18 cellular contexts compared by ENCODE assay signal in genomic region chr18:59905686-59906091, GRCh38. TPM values are rescaled to one million over a fixed set of nuclear protein-coding genes. Genes with fewer than 3 reads are reported as not detected.
DNase-seq lines count a peak whose midpoint lies in the region; ATAC-seq and FAIRE-seq lines count a peak whose summit lies in the region.
"Had no signal": no experiment of that assay in that cellular context is flagged by ENCODE, and none has a peak within 500 bp of the region (broad histone marks: within the 10 kb centered on the region; RNA-seq: fewer than 3 reads in every experiment).

No MANE protein-coding gene starts in this region.

- DNase-seq in activated CD8-positive, alpha-beta memory T cell treated with anti-CD3 and anti-CD28 coated beads, Interleukin-2, amount 50 U/mL, for 48 hours: peak; percentile 6
- DNase-seq in activated CD8-positive, alpha-beta memory T cell treated with anti-CD3 and anti-CD28 coated beads for 24 hours: no peak
- no peak for DNase-seq in GM19239 (ENCODE audit: insufficient read length, low spot score)
- no peak for DNase-seq in activated CD8-positive, alpha-beta T cell treated with anti-CD3 and anti-CD28 coated beads, Interleukin-2, amount 10 ng/mL, durations not matched to agents 7 days and 5 days
- DNase-seq in natural killer cell treated with Interleukin-12 subunit alpha and Interleukin-12 subunit beta and Interleukin-15 and Interleukin-18, amount 100 ng/mL, for 72 hours (ENCODE audit: low spot score): no peak
- no peak for DNase-seq in iPS-NIHi11 (ENCODE audit: low spot score)
- DNase-seq: activated CD4-positive, alpha-beta T cell treated with anti-CD3 and anti-CD28 coated beads, Interleukin-2, amount 10 ng/mL, durations not matched to agents 7 days and 5 days; activated effector memory CD4-positive, alpha-beta T cell treated with anti-CD3 and anti-CD28 coated beads, Interleukin-2, amount 50 U/mL, for 16 hours; COR-L47; cortex of kidney; GF-D8; left ventricle myocardium superior; MM.1S; NCI-H2029; stimulated activated CD4-positive, alpha-beta T cell treated with anti-CD3 and anti-CD28 coated beads, Interleukin-15, amount 100 ng/mL, for 24 hours had no signal

- peak; percentile 81 for FAIRE-seq in GM19239 (lab: Jason Lieb, UNC)
- FAIRE-seq: urothelium cell line had no signal

- H3K9me3 Mint-ChIP-seq in activated CD8-positive, alpha-beta T cell treated with anti-CD3 and anti-CD28 coated beads, Interleukin-2, amount 10 ng/mL, durations not matched to agents 7 days and 5 days (ENCODE audit: insufficient read depth): no peaks in the 10 kb centered on the region
- H3K9me3 Mint-ChIP-seq in natural killer cell treated with Interleukin-12 subunit alpha and Interleukin-12 subunit beta and Interleukin-15 and Interleukin-18, amount 100 ng/mL, for 72 hours: no peaks in the 10 kb centered on the region
- H3K9me3 Mint-ChIP-seq: activated CD4-positive, alpha-beta T cell treated with anti-CD3 and anti-CD28 coated beads, Interleukin-2, amount 10 ng/mL, durations not matched to agents 7 days and 5 days had no signal

- H3K36me3 Mint-ChIP-seq in activated CD8-positive, alpha-beta T cell treated with anti-CD3 and anti-CD28 coated beads, Interleukin-2, amount 10 ng/mL, durations not matched to agents 7 days and 5 days (ENCODE audit: low read depth): peaks cover 37% of the 10 kb centered on the region
- peaks cover 36% of the 10 kb centered on the region for H3K36me3 Mint-ChIP-seq in natural killer cell treated with Interleukin-12 subunit alpha and Interleukin-12 subunit beta and Interleukin-15 and Interleukin-18, amount 100 ng/mL, for 72 hours

- no peaks in the 10 kb centered on the region for H3K27me3 Mint-ChIP-seq in activated CD8-positive, alpha-beta T cell treated with anti-CD3 and anti-CD28 coated beads, Interleukin-2, amount 10 ng/mL, durations not matched to agents 7 days and 5 days (ENCODE audit: low read depth)
- no peaks in the 10 kb centered on the region for H3K27me3 Mint-ChIP-seq in natural killer cell treated with Interleukin-12 subunit alpha and Interleukin-12 subunit beta and Interleukin-15 and Interleukin-18, amount 100 ng/mL, for 72 hours
- H3K27me3 Mint-ChIP-seq: activated CD4-positive, alpha-beta T cell treated with anti-CD3 and anti-CD28 coated beads, Interleukin-2, amount 10 ng/mL, durations not matched to agents 7 days and 5 days had no signal

- CTCF ChIA-PET in activated CD8-positive, alpha-beta T cell treated with anti-CD3 and anti-CD28 coated beads, Interleukin-2, amount 10 ng/mL, durations not matched to agents 7 days and 5 days (lab: Charles Lee): interaction anchor here (1.4 to 2.5 kb wide), 5 partner anchors 13 to 90 kb away, joined by 3 to 7 read pairs (median 6); no protein-coding TSS in a partner anchor

- no peak for ATAC-seq in activated CD8-positive, alpha-beta T cell treated with anti-CD3 and anti-CD28 coated beads, Interleukin-2, amount 10 ng/mL, durations not matched to agents 7 days and 5 days
- no peak for ATAC-seq in natural killer cell treated with Interleukin-12 subunit alpha and Interleukin-12 subunit beta and Interleukin-15 and Interleukin-18, amount 100 ng/mL, for 72 hours
- ATAC-seq in GM21447 (IDR thresholded peaks at IDR 0.05; ENCODE audit: unreplicated experiment) (no peak), GM21526 (IDR thresholded peaks at IDR 0.05; ENCODE audit: low FRiP score, unreplicated experiment) (no peak)

- POLR2A ChIA-PET in activated CD8-positive, alpha-beta T cell treated with anti-CD3 and anti-CD28 coated beads, Interleukin-2, amount 10 ng/mL, durations not matched to agents 7 days and 5 days (lab: Charles Lee): interaction anchor here (1.0 to 1.6 kb wide), 2 partner anchors 21 to 23 kb away, joined by 3 to 10 read pairs; no protein-coding TSS in a partner anchor

- H3K4me3 Mint-ChIP-seq in activated CD8-positive, alpha-beta T cell treated with anti-CD3 and anti-CD28 coated beads, Interleukin-2, amount 10 ng/mL, durations not matched to agents 7 days and 5 days: no peak overlapping the region
- H3K4me3 Mint-ChIP-seq in natural killer cell treated with Interleukin-12 subunit alpha and Interleukin-12 subunit beta and Interleukin-15 and Interleukin-18, amount 100 ng/mL, for 72 hours: peak overlapping the region; percentile 34
- H3K4me3 Mint-ChIP-seq: activated CD4-positive, alpha-beta T cell treated with anti-CD3 and anti-CD28 coated beads, Interleukin-2, amount 10 ng/mL, durations not matched to agents 7 days and 5 days had no signal

- peak overlapping the region; percentile 51 for H3K27ac Mint-ChIP-seq in activated CD8-positive, alpha-beta T cell treated with anti-CD3 and anti-CD28 coated beads, Interleukin-2, amount 10 ng/mL, durations not matched to agents 7 days and 5 days
- peak overlapping the region; percentile 83 to 89 for H3K27ac Mint-ChIP-seq in natural killer cell treated with Interleukin-12 subunit alpha and Interleukin-12 subunit beta and Interleukin-15 and Interleukin-18, amount 100 ng/mL, for 72 hours

- H3K4me1 Mint-ChIP-seq in activated CD8-positive, alpha-beta T cell treated with anti-CD3 and anti-CD28 coated beads, Interleukin-2, amount 10 ng/mL, durations not matched to agents 7 days and 5 days (ENCODE audit: low read depth): peaks cover 65% of the 10 kb centered on the region
- H3K4me1 Mint-ChIP-seq in natural killer cell treated with Interleukin-12 subunit alpha and Interleukin-12 subunit beta and Interleukin-15 and Interleukin-18, amount 100 ng/mL, for 72 hours (ENCODE audit: low read depth in 2 of 2): peaks cover 57 to 68% of the 10 kb centered on the region in 2 donors

RNA-seq across cellular contexts. Expression of gene PMAIP1, which starts 5.9 kb away (rescaled TPM):
- 10 to 100 TPM; 26.4 to 30.5 TPM for total RNA-seq in activated CD8-positive, alpha-beta T cell treated with anti-CD3 and anti-CD28 coated beads, Interleukin-2, amount 10 ng/mL, durations not matched to agents 7 days and 5 days
- 10 to 100 TPM; 48.8 to 76.0 TPM for total RNA-seq in natural killer cell treated with Interleukin-12 subunit alpha and Interleukin-12 subunit beta and Interleukin-15 and Interleukin-18, amount 100 ng/mL, for 72 hours
